21 cellular contexts compared by ENCODE assay signal in the genomic region with DNA sequence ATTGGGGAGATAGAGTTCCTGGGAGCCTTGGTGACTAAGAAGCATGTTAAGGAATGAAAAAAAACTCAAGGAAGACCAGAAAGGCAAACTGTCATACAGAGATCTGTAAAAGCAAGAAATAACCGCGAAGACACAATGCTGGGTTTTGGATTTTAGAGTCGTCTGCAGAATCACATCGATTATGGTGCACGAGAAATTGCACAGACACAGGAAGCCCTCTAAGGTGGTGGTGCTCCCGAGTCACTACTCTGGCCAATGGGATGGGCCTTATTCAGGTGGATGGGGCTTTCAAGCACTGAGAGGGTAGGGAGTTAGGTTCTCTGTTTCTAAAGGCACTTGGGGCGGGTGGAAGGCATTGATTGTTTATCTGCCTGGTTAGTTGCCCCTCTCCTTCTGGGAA. TPM values are rescaled to one million over a fixed set of nuclear protein-coding genes. Genes with fewer than 3 reads are reported as not detected.
"Had no signal": no experiment of that assay in that cellular context is flagged by ENCODE, and none has a peak within 500 bp of the region (broad histone marks: within the 10 kb centered on the region; RNA-seq: fewer than 3 reads in every experiment).

No MANE protein-coding gene starts in this region.

- H3K27me3 ChIP-seq: esophagus squamous epithelium, right lobe of liver, testis, upper lobe of left lung had no signal

- ATAC-seq: left lobe of liver, right lobe of liver had no signal

- H3K27ac ChIP-seq: esophagus squamous epithelium, right lobe of liver, stomach, testis, upper lobe of left lung had no signal

- H3K9me3 Mint-ChIP-seq: neural crest cell; T-helper 2 cell treated with Interferon-gamma antibody and Interleukin-4, amounts not matched to agents 5 μg/mL and 100 μg/mL, for 36 hours had no signal

- H3K4me2 ChIP-seq: smooth muscle cell had no signal

- H3K36me3 ChIP-seq: esophagus squamous epithelium, right lobe of liver, stomach, upper lobe of left lung had no signal

- H3K4me1 Mint-ChIP-seq: neural crest cell had no signal

- H3K4me3 ChIP-seq: esophagus squamous epithelium, right lobe of liver, smooth muscle cell, stomach, testis, upper lobe of left lung had no signal

- H3K4me1 ChIP-seq: right lobe of liver, stomach, testis had no signal

- H3K9me3 ChIP-seq: esophagus squamous epithelium, right lobe of liver, stomach, testis, upper lobe of left lung had no signal

- DNase-seq: activated CD4-positive, CD25-positive, alpha-beta regulatory T cell; anterior cingulate cortex; effector CD8-positive, alpha-beta T cell; esophagus squamous epithelium; hippocampal formation; midbrain; right lobe of liver; stomach; SW 1271; testis; upper lobe of left lung had no signal

- H3K4me3 Mint-ChIP-seq: neural crest cell; T-helper 2 cell treated with Interferon-gamma antibody and Interleukin-4, amounts not matched to agents 5 μg/mL and 100 μg/mL, for 36 hours had no signal

RNA-seq across cellular contexts. Expression of gene BATF, which starts 45.9 kb away (rescaled TPM):
- total RNA-seq: endothelial cell of umbilical vein, fibroblast of villous mesenchyme, glomerular endothelial cell, myocyte, neural crest cell, osteocyte, smooth muscle cell had no signal
- polyA plus RNA-seq: endothelial cell of umbilical vein, keratinocyte, smooth muscle cell had no signal
